In genomic region chr4:159443975-159444374, GRCh38 we compare ENCODE assay signal across 17 cellular contexts.
A peak's percentile ranks its signal among the peaks of the same experiment; 100 is the strongest.
DNase-seq lines count a peak whose midpoint lies in the region; ATAC-seq and TF ChIP-seq lines count a peak whose summit lies in the region.
"Had no signal": no experiment of that assay in that cellular context is flagged by ENCODE, and none has a peak within 500 bp of the region (broad histone marks: within the 10 kb centered on the region; RNA-seq: fewer than 3 reads in every experiment).

No MANE protein-coding gene starts in this region.

- no peak overlapping the region for H3K4me3 ChIP-seq in AG04450 (ENCODE audit: low read depth, low read length)
- H3K4me3 ChIP-seq in mesenchymal stem cell (ENCODE audit: insufficient read depth in 1 of 2, low read depth in 1 of 2, low read length in 2 of 2): no peak overlapping the region
- H3K4me3 ChIP-seq in lower lobe of right lung: no peak overlapping the region

- H3K9me3 ChIP-seq in AG04450 (ENCODE audit: control insufficient read depth, insufficient read depth, low read length): no peaks in the 10 kb centered on the region
- H3K9me3 ChIP-seq in mesenchymal stem cell (ENCODE audit: control insufficient read depth, low read length): no peaks in the 10 kb centered on the region
- H3K9me3 ChIP-seq in lower lobe of right lung: no peaks in the 10 kb centered on the region
- H3K9me3 ChIP-seq: BE2C, Caco-2 had no signal

- no peaks in the 10 kb centered on the region for H3K79me1 ChIP-seq in mesenchymal stem cell (replicated peaks; ENCODE audit: low read length, poor library complexity, severe bottlenecking)

- H3K4me2 ChIP-seq in mesenchymal stem cell (ENCODE audit: low read length, poor library complexity, severe bottlenecking): no peak overlapping the region

- no peaks in the 10 kb centered on the region for H3K27me3 ChIP-seq in AG04450 (ENCODE audit: control insufficient read depth, insufficient read depth, low read length)
- H3K27me3 ChIP-seq in mesenchymal stem cell (ENCODE audit: control insufficient read depth in 1 of 2, insufficient read depth in 1 of 2, low read length in 2 of 2): no peaks in the 10 kb centered on the region
- H3K27me3 ChIP-seq in lower lobe of right lung (ENCODE audit: low read depth): no peaks in the 10 kb centered on the region
- H3K27me3 ChIP-seq: BE2C had no signal

- H2BK15ac ChIP-seq in mesenchymal stem cell (ENCODE audit: low read depth, poor library complexity, severe bottlenecking): no peak overlapping the region

- peak overlapping the region in 1 of 7 donors; percentile 10 for H3K27ac Mint-ChIP-seq in CD14-positive monocyte
- H3K27ac Mint-ChIP-seq: CD4-positive, alpha-beta T cell; HFFc6 had no signal

- peaks cover 2% of the 10 kb centered on the region for H3K4me1 ChIP-seq in mesenchymal stem cell (ENCODE audit: control insufficient read depth, insufficient read depth, low read depth, low read length)
- H3K4me1 ChIP-seq in lower lobe of right lung: no peaks in the 10 kb centered on the region
- H3K4me1 ChIP-seq: BE2C, Caco-2 had no signal

- H3K27me3 Mint-ChIP-seq in CD14-positive monocyte (ENCODE audit: low read depth in 3 of 3): peaks cover 0 to 5% (median 2%) of the 10 kb centered on the region in 3 donors

- H2AFZ ChIP-seq in mesenchymal stem cell (ENCODE audit: low read depth, low read length): no peak overlapping the region

- peak overlapping the region in 1 of 2 experiments; percentile 38 for H2BK12ac ChIP-seq in mesenchymal stem cell (ENCODE audit: low read length in 2 of 2)

- H3K36me3 Mint-ChIP-seq in CD14-positive monocyte: no peaks in the 10 kb centered on the region

- H3K36me3 ChIP-seq in mesenchymal stem cell (ENCODE audit: control insufficient read depth in 1 of 2, insufficient read depth in 2 of 2, low read depth in 1 of 2, low read length in 2 of 2) (no peaks in the 10 kb centered on the region), lower lobe of right lung (no peaks in the 10 kb centered on the region)
- H3K36me3 ChIP-seq: BE2C had no signal

- peak overlapping the region; percentile 85 for H2AK5ac ChIP-seq in mesenchymal stem cell (ENCODE audit: low read length, severe bottlenecking)

- ATAC-seq in lower lobe of right lung: no peak
- ATAC-seq in HG02970 (IDR thresholded peaks at IDR 0.05; ENCODE audit: low FRiP score, unreplicated experiment): no peak
- ATAC-seq: HCT116, HepG2 had no signal

- no peak overlapping the region for H2BK120ac ChIP-seq in mesenchymal stem cell (ENCODE audit: low read depth, low read length)

- H3K23ac ChIP-seq in mesenchymal stem cell (ENCODE audit: low read length in 2 of 2): no peak overlapping the region

- H3K9ac ChIP-seq in mesenchymal stem cell (ENCODE audit: low read length): no peak overlapping the region

- CTCF ChIA-PET in AG04450 (lab: Charles Lee): interaction anchor here (2.4 kb wide), 1 partner anchor 12 kb away, joined by 9 read pairs; no protein-coding TSS in a partner anchor

- peaks cover 0 to 2% (median 0%) of the 10 kb centered on the region in 7 donors for H3K9me3 Mint-ChIP-seq in CD14-positive monocyte
- H3K9me3 Mint-ChIP-seq: CD4-positive, alpha-beta T cell; HFFc6 had no signal

- no peak overlapping the region for H3K4me3 Mint-ChIP-seq in CD14-positive monocyte
- H3K4me3 Mint-ChIP-seq: CD4-positive, alpha-beta T cell; HFFc6 had no signal

- H4K8ac ChIP-seq in mesenchymal stem cell (ENCODE audit: low read length): no peak overlapping the region

- POLR2A ChIA-PET in AG04450 (lab: Yijun Ruan, JAX): interaction anchor here (0.6 to 1.0 kb wide), 3 partner anchors 53 to 177 kb away, joined by 3 read pairs; no protein-coding TSS in a partner anchor

- no peak overlapping the region for H3K14ac ChIP-seq in mesenchymal stem cell (ENCODE audit: low read length in 2 of 2)

- WGBS in mesenchymal stem cell: 27% methylated on average over 1 of the region's 3 CpGs

- peak; percentile 32 for DNase-seq in AG04450 (ENCODE audit: low read depth, low spot score)
- peak; percentile 60 for DNase-seq in H4 (ENCODE audit: low spot score)
- DNase-seq in cerebellar cortex (ENCODE audit: low spot score): peak; percentile 45
- DNase-seq in mesenchymal stem cell: peak; percentile 68
- no peak for DNase-seq in lower lobe of right lung
- no peak for DNase-seq in activated CD8-positive, alpha-beta memory T cell treated with anti-CD3 and anti-CD28 coated beads for 24 hours
- DNase-seq in CD14-positive monocyte (ENCODE audit: low spot score): no peak
- DNase-seq: 8988T; BE2C; Caco-2; CD4-positive, alpha-beta T cell; GF-D8; KG1 had no signal

- no peak overlapping the region for H2BK5ac ChIP-seq in mesenchymal stem cell (ENCODE audit: low read depth, low read length, poor library complexity, severe bottlenecking)

- peaks cover 5% of the 10 kb centered on the region for H3K4me1 Mint-ChIP-seq in CD14-positive monocyte

- H3K27ac ChIP-seq in AG04450 (ENCODE audit: low read depth, low read length) (no peak overlapping the region), mesenchymal stem cell (ENCODE audit: low read length, poor library complexity, severe bottlenecking) (no peak overlapping the region), lower lobe of right lung (no peak overlapping the region)

- no peak overlapping the region for H4K91ac ChIP-seq in mesenchymal stem cell (ENCODE audit: low read length)

- H3K18ac ChIP-seq in mesenchymal stem cell (ENCODE audit: low read depth in 1 of 2, low read length in 2 of 2): peak overlapping the region in 1 of 2 experiments; percentile 76

- no peak for TF ChIP-seq CTCF in AG04450 (IDR thresholded peaks at IDR 0.05; ENCODE audit: low read depth, low read length)
- no peak for TF ChIP-seq CTCF in lower lobe of right lung (IDR thresholded peaks at IDR 0.05)
- TF ChIP-seq CTCF in CD14-positive monocyte (IDR thresholded peaks at IDR 0.05): no peak

- no peak overlapping the region for H3K4ac ChIP-seq in mesenchymal stem cell (ENCODE audit: low read depth in 1 of 2, low read length in 2 of 2)

- intact Hi-C loops in lower lobe of right lung (cut with DNase I): no loop called here
- intact Hi-C loops in CD14-positive monocyte (cut with micrococcal nuclease): no loop called here

Comparison
In these comparisons a context has a peak if more than half of its experiments do, and no peak if none do; other contexts are left out.
1. DNase-seq: peak in AG04450 (single experiment), H4 (single experiment), cerebellar cortex (single experiment) and mesenchymal stem cell (single experiment); none in lower lobe of right lung (single experiment), activated CD8-positive, alpha-beta memory T cell treated with anti-CD3 and anti-CD28 coated beads for 24 hours (single experiment) and CD14-positive monocyte (single experiment).